ENCODE assay signal across 14 cellular contexts in genomic region chr7:43625977-43626376, GRCh38. TPM values are rescaled to one million over a fixed set of nuclear protein-coding genes. Genes with fewer than 3 reads are reported as not detected.
DNase-seq lines count a peak whose midpoint lies in the region; ATAC-seq, FAIRE-seq and TF ChIP-seq lines count a peak whose summit lies in the region.
"Had no signal": no experiment of that assay in that cellular context is flagged by ENCODE, and none has a peak within 500 bp of the region (broad histone marks: within the 10 kb centered on the region; RNA-seq: fewer than 3 reads in every experiment).

No MANE protein-coding gene starts in this region.

- H3K9me3 Mint-ChIP-seq in activated CD8-positive, alpha-beta T cell treated with anti-CD3 and anti-CD28 coated beads for 36 hours, result no peaks in the 10 kb centered on the region
- H3K9me3 Mint-ChIP-seq in naive B cell, result no peaks in the 10 kb centered on the region

- no peak for TF ChIP-seq POLR2A in H54 (IDR thresholded peaks at IDR 0.05; ENCODE audit: low read depth, low read length)

- FAIRE-seq in H54 (lab: Jason Lieb, UNC), result peak; percentile 27
- no peak for FAIRE-seq in small intestine (lab: Jason Lieb, UNC)

- no peak for TF ChIP-seq CTCF in DOHH2 (IDR thresholded peaks at IDR 0.05; ENCODE audit: low read depth, low read length, poor library complexity, severe bottlenecking)
- TF ChIP-seq CTCF in activated CD8-positive, alpha-beta T cell treated with anti-CD3 and anti-CD28 coated beads for 36 hours (IDR thresholded peaks at IDR 0.05), result no peak

- H3K27ac ChIP-seq in DOHH2 (ENCODE audit: low read depth, low read length), result peak overlapping the region; percentile 70
- no peak overlapping the region for H3K27ac ChIP-seq in small intestine (ENCODE audit: low read depth in 1 of 2, low read length in 1 of 2)
- H3K27ac ChIP-seq: parathyroid adenoma had no signal

- H3K4me1 Mint-ChIP-seq in activated CD8-positive, alpha-beta T cell treated with anti-CD3 and anti-CD28 coated beads for 36 hours (ENCODE audit: low read depth), result peaks cover 91% of the 10 kb centered on the region
- H3K4me1 Mint-ChIP-seq in naive B cell, result peaks cover 53 to 83% (median 75%) of the 10 kb centered on the region in 3 donors

- H3F3A ChIP-seq in DOHH2 (ENCODE audit: control insufficient read depth, insufficient read depth), result peaks cover 34% of the 10 kb centered on the region

- intact Hi-C loops in activated CD8-positive, alpha-beta T cell treated with anti-CD3 and anti-CD28 coated beads for 36 hours (cut with micrococcal nuclease), result no loop called here

- H3K9me2 ChIP-seq in DOHH2 (replicated peaks; ENCODE audit: control insufficient read depth, low read length), result no peaks in the 10 kb centered on the region

- no peak for DNase-seq in H54 (ENCODE audit: insufficient read length, low spot score)
- DNase-seq in activated CD8-positive, alpha-beta T cell treated with anti-CD3 and anti-CD28 coated beads for 36 hours, result no peak
- no peak for DNase-seq in naive B cell
- DNase-seq in iPS-NIHi11 (ENCODE audit: low spot score), result no peak
- no peak for DNase-seq in small intestine
- no peak for DNase-seq in HEK293T (ENCODE audit: extremely low spot score)
- DNase-seq: amniotic stem cell; effector CD8-positive, alpha-beta T cell; NCI-H1092; NCI-H510A; stimulated activated CD4-positive, alpha-beta T cell treated with anti-CD3 and anti-CD28 coated beads, Interleukin-2, amount 100 ng/mL, for 48 hours had no signal

- H3K36me3 Mint-ChIP-seq in activated CD8-positive, alpha-beta T cell treated with anti-CD3 and anti-CD28 coated beads for 36 hours (ENCODE audit: low read depth), result peaks cover 81% of the 10 kb centered on the region
- peaks cover 9 to 58% of the 10 kb centered on the region in 2 donors for H3K36me3 Mint-ChIP-seq in naive B cell

- H4K20me1 ChIP-seq in DOHH2 (ENCODE audit: control insufficient read depth, insufficient read depth, low read depth, low read length), result no peaks in the 10 kb centered on the region

- peak overlapping the region; percentile 80 for H3K27ac Mint-ChIP-seq in activated CD8-positive, alpha-beta T cell treated with anti-CD3 and anti-CD28 coated beads for 36 hours
- peak overlapping the region in 5 of 6 donors; percentile 25 to 97 (median 87) for H3K27ac Mint-ChIP-seq in naive B cell

- H3K36me3 ChIP-seq in DOHH2 (ENCODE audit: control insufficient read depth, low read length) (peaks cover 94% of the 10 kb centered on the region), small intestine (ENCODE audit: control insufficient read depth in 2 of 2, insufficient read depth in 2 of 2, low read length in 2 of 2) (peaks cover 3 to 17% of the 10 kb centered on the region in 2 donors)

- H3K9me3 ChIP-seq in DOHH2 (ENCODE audit: control insufficient read depth, insufficient read depth, low read length), result no peaks in the 10 kb centered on the region
- H3K9me3 ChIP-seq in small intestine (ENCODE audit: control insufficient read depth, low read depth), result no peaks in the 10 kb centered on the region

- H3K4me2 ChIP-seq in DOHH2 (ENCODE audit: low read length), result peak overlapping the region; percentile 64

- H3K4me3 ChIP-seq in DOHH2 (ENCODE audit: low read length), result peak overlapping the region; percentile 44
- no peak overlapping the region for H3K4me3 ChIP-seq in small intestine (ENCODE audit: low read depth in 1 of 2, low read length in 2 of 2)

- ATAC-seq in activated CD8-positive, alpha-beta T cell treated with anti-CD3 and anti-CD28 coated beads for 36 hours, result peak; percentile 24
- ATAC-seq in naive B cell (ENCODE audit: low read depth in 2 of 2) (peak; percentile 55 to 60), GM18511 (IDR thresholded peaks at IDR 0.05; ENCODE audit: unreplicated experiment) (no peak)

- POLR2A ChIA-PET in activated CD8-positive, alpha-beta T cell treated with anti-CD3 and anti-CD28 coated beads for 36 hours (lab: Charles Lee), result interaction anchor here (0.7 to 2.1 kb wide), 8 partner anchors 8 to 74 kb away, joined by 3 to 13 read pairs (median 4); partner anchors contain the start of gene STK17A
- POLR2A ChIA-PET in HEK293T (lab: Yijun Ruan, JAX), result no interaction called here

- CTCF ChIA-PET in activated CD8-positive, alpha-beta T cell treated with anti-CD3 and anti-CD28 coated beads for 36 hours (lab: Charles Lee), result interaction anchor here (1.1 to 7.2 kb wide), 7 partner anchors 13 to 212 kb away, joined by 3 to 64 read pairs (median 12); partner anchors contain the start of gene STK17A
- CTCF ChIA-PET in HEK293T (lab: Yijun Ruan, JAX), result no interaction called here

- no peaks in the 10 kb centered on the region for H3K27me3 Mint-ChIP-seq in activated CD8-positive, alpha-beta T cell treated with anti-CD3 and anti-CD28 coated beads for 36 hours
- H3K27me3 Mint-ChIP-seq in naive B cell, result no peaks in the 10 kb centered on the region

- H3K4me3 Mint-ChIP-seq in activated CD8-positive, alpha-beta T cell treated with anti-CD3 and anti-CD28 coated beads for 36 hours, result peak overlapping the region; percentile 28
- peak overlapping the region in 7 of 8 donors; percentile 43 to 94 (median 58) for H3K4me3 Mint-ChIP-seq in naive B cell

- peaks cover 72% of the 10 kb centered on the region for H3K4me1 ChIP-seq in DOHH2 (ENCODE audit: control insufficient read depth, low read length)
- no peaks in the 10 kb centered on the region for H3K4me1 ChIP-seq in small intestine (ENCODE audit: control insufficient read depth in 2 of 2, insufficient read depth in 1 of 2, low read depth in 1 of 2, low read length in 1 of 2)
- H3K4me1 ChIP-seq: parathyroid adenoma had no signal

- peaks cover 93% of the 10 kb centered on the region for H3K79me2 ChIP-seq in DOHH2 (ENCODE audit: control insufficient read depth, low read length)
- H3K79me2 ChIP-seq: parathyroid adenoma had no signal

- 72 to 84% (median 81%) methylated on average over 4 of the region's 4 CpGs for WGBS in small intestine, 3 donors

- H3K27me3 ChIP-seq in DOHH2 (ENCODE audit: control insufficient read depth, low read length), result no peaks in the 10 kb centered on the region
- no peaks in the 10 kb centered on the region for H3K27me3 ChIP-seq in small intestine (ENCODE audit: control insufficient read depth in 2 of 2, insufficient read depth in 2 of 2, low read length in 2 of 2)

TF ChIP-seq in HEK293T, 16 proteins besides CTCF, POLR2A, EP300 and RAD21:
- TF ChIP-seq FOXA1 (IDR thresholded peaks at IDR 0.05) (no peak), L3MBTL2 (conservative IDR thresholded peaks at IDR 0.05) (no peak), FOXK2 (IDR thresholded peaks at IDR 0.05) (no peak)

RNA-seq across cellular contexts. Expression of gene STK17A, which starts 43.1 kb away (rescaled TPM):
- total RNA-seq in activated CD8-positive, alpha-beta T cell treated with anti-CD3 and anti-CD28 coated beads for 36 hours, result 10 to 100 TPM; 42.4 to 46.1 TPM
- polyA plus RNA-seq in naive B cell (ENCODE audit: low read depth in 6 of 6) (100 to 1,000 TPM; 263 to 424 (median 353) TPM), small intestine (10 to 100 TPM in 2 of 3 donors, 1 to 10 TPM in 1; 6.6 to 11.9 (median 11.2) TPM)

Comparison
In these comparisons a context has a peak if more than half of its experiments do, and no peak if none do; other contexts are left out.
1. RNA of gene STK17A, which starts 43.1 kb away (polyA plus RNA-seq): 263 to 424 TPM in naive B cell; 6.6 to 11.9 TPM in small intestine; every median in the first group is over 10 times any median in the second.